In the genomic region with DNA sequence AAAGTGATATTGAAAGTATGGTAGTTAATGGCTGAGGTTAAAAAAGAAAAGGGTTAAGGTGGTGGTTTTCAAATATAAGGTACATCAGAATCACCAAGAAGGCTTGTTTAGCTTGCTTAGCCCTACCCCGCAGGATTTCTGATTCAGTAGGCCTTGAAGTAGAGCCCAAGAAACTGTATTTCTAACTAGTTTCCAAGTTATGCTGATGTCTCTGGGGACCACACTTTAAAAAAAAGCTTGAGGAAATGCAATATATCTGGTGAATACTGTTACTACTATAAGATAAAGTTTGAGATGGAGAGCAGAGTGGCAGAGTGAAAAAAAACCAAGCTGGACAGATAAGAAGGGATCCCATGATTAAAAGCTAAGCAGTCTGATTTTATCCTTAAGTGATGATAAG, we compare ENCODE assay signal across 23 cellular contexts. TPM values are rescaled to one million over a fixed set of nuclear protein-coding genes. Genes with fewer than 3 reads are reported as not detected.
DNase-seq lines count a peak whose midpoint lies in the region; ATAC-seq and TF ChIP-seq lines count a peak whose summit lies in the region.
"Had no signal": no experiment of that assay in that cellular context is flagged by ENCODE, and none has a peak within 500 bp of the region (broad histone marks: within the 10 kb centered on the region; RNA-seq: fewer than 3 reads in every experiment).

No MANE protein-coding gene starts in this region.

- TF ChIP-seq CTCF in HFFc6 (IDR thresholded peaks at IDR 0.05) (no peak), cardiac fibroblast (IDR thresholded peaks at IDR 0.05; ENCODE audit: low read depth, low read length) (no peak), A673 (conservative IDR thresholded peaks at IDR 0.05; ENCODE audit: low read depth, low read length) (no peak), spleen (IDR thresholded peaks at IDR 0.05 in 8 of 11, conservative IDR thresholded peaks at IDR 0.05 in 3 of 11) (no peak)

- H3K27ac Mint-ChIP-seq in activated T-cell treated with anti-CD3 and anti-CD28 coated beads, Interleukin-2, amount 50 U/mL, for 24 hours = peak overlapping the region; percentile 31
- peak overlapping the region; percentile 3; the same call in 1 of the 2 replicates for H3K27ac Mint-ChIP-seq in HFFc6
- peak overlapping the region; percentile 5 to 70 (median 45) for H3K27ac Mint-ChIP-seq in naive thymus-derived CD8-positive, alpha-beta T cell

- H3K36me3 ChIP-seq in A673 (ENCODE audit: insufficient read depth, low read length, poor library complexity, severe bottlenecking) = peaks cover 15% of the 10 kb centered on the region
- peaks cover 0 to 47% (median 11%) of the 10 kb centered on the region in 6 donors for H3K36me3 ChIP-seq in spleen
- H3K36me3 ChIP-seq: prostate gland had no signal

- 73 to 94% (median 76%) methylated on average over 1 of the region's 1 CpG for WGBS in spleen, 5 donors

- H3K9me3 ChIP-seq in A673 (ENCODE audit: low read depth, low read length, poor library complexity, severe bottlenecking) (no peaks in the 10 kb centered on the region), spleen (no peaks in the 10 kb centered on the region)
- H3K9me3 ChIP-seq: BLaER1, esophagus muscularis mucosa, prostate gland, upper lobe of right lung had no signal

- H3K27me3 ChIP-seq in A673 (replicated peaks; ENCODE audit: insufficient read depth, low read depth, low read length, poor library complexity) = no peaks in the 10 kb centered on the region
- no peaks in the 10 kb centered on the region for H3K27me3 ChIP-seq in spleen (replicated peaks in 1 of 7)
- H3K27me3 ChIP-seq: BLaER1, esophagus muscularis mucosa, upper lobe of right lung had no signal

- H3K27ac ChIP-seq in A673 (ENCODE audit: low read depth, low read length, poor library complexity, severe bottlenecking) = no peak overlapping the region
- no peak overlapping the region for H3K27ac ChIP-seq in spleen
- H3K27ac ChIP-seq: BLaER1, esophagus muscularis mucosa, prostate gland, skin epidermis, upper lobe of right lung had no signal

- DNase-seq in activated T-cell treated with anti-CD3 and anti-CD28 coated beads, Interleukin-2, amount 50 U/mL, for 24 hours = no peak
- DNase-seq in activated T-cell treated with anti-CD3 and anti-CD28 coated beads, Interleukin-2, amount 50 U/mL, for 1 hour = no peak
- no peak for DNase-seq in HFFc6
- DNase-seq in cardiac fibroblast (ENCODE audit: low read depth in 2 of 2) = peak; percentile 53 to 58
- DNase-seq in naive thymus-derived CD8-positive, alpha-beta T cell = no peak
- DNase-seq in NCI-H1436 (lab: John Stamatoyannopoulos, UW) = no peak
- no peak for DNase-seq in A673 (ENCODE audit: low spot score)
- DNase-seq in spleen = no peak
- DNase-seq: activated CD4-positive, alpha-beta T cell treated with anti-CD3 and anti-CD28 coated beads for 48 hours; activated effector memory CD4-positive, alpha-beta T cell treated with anti-CD3 and anti-CD28 coated beads, Interleukin-2, amount 50 U/mL, for 16 hours; amniotic stem cell; central memory CD4-positive, alpha-beta T cell; GOT3; mesendoderm; NCI-H1694 treated with DMSO at 0.1 percent for 48 hours; NCI-H82; stimulated activated CD4-positive, alpha-beta T cell treated with anti-CD3 and anti-CD28 coated beads, Interleukin-2, amount 100 ng/mL, for 48 hours; upper lobe of right lung had no signal

- intact Hi-C loops in A673 (cut with micrococcal nuclease; ENCODE audit: unreplicated experiment) = loop anchor here (10.0 kb wide), 1 partner anchor 58 kb away; no protein-coding TSS in a partner anchor
- intact Hi-C loops in spleen (cut with DNase I; ENCODE audit: low total_unique reads) = no loop called here

- H3K9me3 Mint-ChIP-seq in activated T-cell treated with anti-CD3 and anti-CD28 coated beads, Interleukin-2, amount 50 U/mL, for 24 hours = no peaks in the 10 kb centered on the region
- H3K9me3 Mint-ChIP-seq in HFFc6 = no peaks in the 10 kb centered on the region
- no peaks in the 10 kb centered on the region for H3K9me3 Mint-ChIP-seq in naive thymus-derived CD8-positive, alpha-beta T cell

- no peak for ATAC-seq in naive thymus-derived CD8-positive, alpha-beta T cell
- ATAC-seq: K562, upper lobe of right lung had no signal

- H3K4me1 ChIP-seq in A673 (ENCODE audit: insufficient read depth, low read length, poor library complexity, severe bottlenecking) (no peaks in the 10 kb centered on the region), spleen (peaks cover 0 to 22% (median 0%) of the 10 kb centered on the region in 6 donors)
- H3K4me1 ChIP-seq: esophagus muscularis mucosa, prostate gland, upper lobe of right lung had no signal

- no peaks in the 10 kb centered on the region for H3K27me3 Mint-ChIP-seq in activated T-cell treated with anti-CD3 and anti-CD28 coated beads, Interleukin-2, amount 50 U/mL, for 24 hours
- no peaks in the 10 kb centered on the region for H3K27me3 Mint-ChIP-seq in HFFc6 (ENCODE audit: insufficient read depth)
- no peaks in the 10 kb centered on the region for H3K27me3 Mint-ChIP-seq in naive thymus-derived CD8-positive, alpha-beta T cell

- BruUV-seq in A673 (replicated peaks; lab: Mats Ljungman, UMichigan) = no TSS peak

- POLR2A ChIA-PET in naive thymus-derived CD8-positive, alpha-beta T cell (lab: Charles Lee) = no interaction called here
- POLR2A ChIA-PET in A673 (lab: Charles Lee; ENCODE audit: low non-redundant PET) = no interaction called here

- peaks cover 27% of the 10 kb centered on the region for H3K4me1 Mint-ChIP-seq in activated T-cell treated with anti-CD3 and anti-CD28 coated beads, Interleukin-2, amount 50 U/mL, for 24 hours (ENCODE audit: low read depth)
- peaks cover 32% of the 10 kb centered on the region for H3K4me1 Mint-ChIP-seq in HFFc6 (ENCODE audit: low read depth)
- H3K4me1 Mint-ChIP-seq in naive thymus-derived CD8-positive, alpha-beta T cell = peaks cover 9 to 25% (median 15%) of the 10 kb centered on the region in 4 donors

- no peak for TF ChIP-seq POLR2A in spleen (IDR thresholded peaks at IDR 0.05)

- CTCF ChIA-PET in A673 (lab: Charles Lee) = no interaction called here

- H3K4me3 Mint-ChIP-seq in activated T-cell treated with anti-CD3 and anti-CD28 coated beads, Interleukin-2, amount 50 U/mL, for 24 hours = no peak overlapping the region
- no peak overlapping the region for H3K4me3 Mint-ChIP-seq in HFFc6
- no peak overlapping the region for H3K4me3 Mint-ChIP-seq in naive thymus-derived CD8-positive, alpha-beta T cell

- H3K36me3 Mint-ChIP-seq in activated T-cell treated with anti-CD3 and anti-CD28 coated beads, Interleukin-2, amount 50 U/mL, for 24 hours (ENCODE audit: low read depth) = peaks cover 33% of the 10 kb centered on the region
- no peaks in the 10 kb centered on the region for H3K36me3 Mint-ChIP-seq in HFFc6 (ENCODE audit: low read depth)
- H3K36me3 Mint-ChIP-seq in naive thymus-derived CD8-positive, alpha-beta T cell = peaks cover 0 to 34% (median 9%) of the 10 kb centered on the region in 3 donors

- H3K4me3 ChIP-seq in cardiac fibroblast (replicated peaks in 1 of 2; ENCODE audit: low read depth in 2 of 2, low read length in 2 of 2) (no peak overlapping the region), A673 (ENCODE audit: low read depth, low read length, poor library complexity, severe bottlenecking) (no peak overlapping the region), spleen (no peak overlapping the region)
- H3K4me3 ChIP-seq: BLaER1, esophagus muscularis mucosa, K562, prostate gland, skin epidermis, upper lobe of right lung had no signal

RNA-seq across cellular contexts. Expression of a gene that starts 18.3 kb away (rescaled TPM):
- total RNA-seq in HFFc6 (2021; fragmentation: NEBNext Ultra II Directional; extraction: Animal tissue kit (Norgen Biotek cat#: 25700)) = 10 to 100 TPM; 11.2 to 14.1 (median 13.2) TPM
- total RNA-seq in naive thymus-derived CD8-positive, alpha-beta T cell = 10 to 100 TPM in 1 of 2 experiments, 1 to 10 TPM in 1; 9.9 to 10.8 TPM
- 1 to 10 TPM; 1.6 to 2.6 (median 1.9) TPM for polyA plus RNA-seq in naive thymus-derived CD8-positive, alpha-beta T cell
- total RNA-seq in A673 (2021) (25.0 and 26.7 TPM in 2 replicates), spleen (10 to 100 TPM; 10.5 to 21.7 (median 13.7) TPM)
- polyA plus RNA-seq in spleen = 1 to 10 TPM; 1.6 to 2.6 (median 1.7) TPM

Comparison
In these comparisons a context has a peak if more than half of its experiments do, and no peak if none do; other contexts are left out.
1. DNase-seq: peak in cardiac fibroblast (2 of 2); none in activated T-cell treated with anti-CD3 and anti-CD28 coated beads, Interleukin-2, amount 50 U/mL, for 24 hours (single experiment), activated T-cell treated with anti-CD3 and anti-CD28 coated beads, Interleukin-2, amount 50 U/mL, for 1 hour (single experiment), HFFc6 (single experiment), naive thymus-derived CD8-positive, alpha-beta T cell (0 of 10), NCI-H1436 (single experiment), A673 (single experiment) and spleen (single experiment).
2. Peak in every context shown above with its lines, with median percentiles within 50 percentile points of each other: H3K27ac Mint-ChIP-seq.